ENCODE assay signal across 10 cellular contexts in genomic region chr6:41439524-41440418, GRCh38.
DNase-seq lines count a peak whose midpoint lies in the region; ATAC-seq and TF ChIP-seq lines count a peak whose summit lies in the region.
"Had no signal": no experiment of that assay in that cellular context is flagged by ENCODE, and none has a peak within 500 bp of the region (broad histone marks: within the 10 kb centered on the region; RNA-seq: fewer than 3 reads in every experiment).

No MANE protein-coding gene starts in this region.

- intact Hi-C loops in activated naive CD4-positive, alpha-beta T cell treated with anti-CD3 and anti-CD28 coated beads for 36 hours (cut with micrococcal nuclease), result loop anchor here (1.0 to 5.0 kb wide), 2 partner anchors 93 to 108 kb away; partner anchors contain the start of gene FOXP4

- in situ Hi-C loops in ACHN (cut with HindIII; ENCODE audit: low pct_ligation_motif_present, low pct_unique_long_range_greater_than_20kb, low sequenced_read_pairs), result no loop called here

- DNase-seq in activated naive CD4-positive, alpha-beta T cell treated with anti-CD3 and anti-CD28 coated beads for 36 hours, result peak; percentile 64
- DNase-seq in activated naive CD4-positive, alpha-beta T cell treated with Interleukin-2 at 50 U/mL for 16 hours, result no peak
- DNase-seq in WTC11 (ENCODE audit: low spot score), result no peak
- no peak for DNase-seq in tibial nerve (ENCODE audit: low spot score in 2 of 2)
- DNase-seq in ACHN, result no peak
- DNase-seq: T-helper 9 cell, upper lobe of right lung had no signal

- H3K4me3 ChIP-seq in tibial nerve, result no peak overlapping the region
- H3K4me3 ChIP-seq: upper lobe of right lung had no signal

- H3K36me3 ChIP-seq in tibial nerve, result no peaks in the 10 kb centered on the region
- H3K36me3 ChIP-seq: upper lobe of right lung had no signal

- no peak for TF ChIP-seq EP300 in tibial nerve (IDR thresholded peaks at IDR 0.05)

- CTCF ChIA-PET in activated naive CD4-positive, alpha-beta T cell treated with anti-CD3 and anti-CD28 coated beads for 36 hours (lab: Charles Lee), result no interaction called here
- CTCF ChIA-PET in WTC11 (lab: Charles Lee), result interaction anchor here (1.0 to 3.6 kb wide), 6 partner anchors 11 to 243 kb away, joined by 3 to 11 read pairs (median 3); no protein-coding TSS in a partner anchor

- ATAC-seq in HG03460 (IDR thresholded peaks at IDR 0.05; ENCODE audit: unreplicated experiment) (peak; percentile 82), WTC11 (no peak), GM18505 (IDR thresholded peaks at IDR 0.05; ENCODE audit: unreplicated experiment) (no peak)
- ATAC-seq: upper lobe of right lung had no signal

- H3K4me1 ChIP-seq in tibial nerve, result peaks cover 4 to 42% (median 20%) of the 10 kb centered on the region in 4 donors

- TF ChIP-seq CTCF in WTC11 (IDR thresholded peaks at IDR 0.05) (no peak), tibial nerve (IDR thresholded peaks at IDR 0.05) (no peak)

- peaks cover 40% of the 10 kb centered on the region for H3K4me1 Mint-ChIP-seq in activated naive CD4-positive, alpha-beta T cell treated with anti-CD3 and anti-CD28 coated beads for 36 hours (ENCODE audit: low read depth)
- peaks cover 48% of the 10 kb centered on the region for H3K4me1 Mint-ChIP-seq in WTC11
- peaks cover 40% of the 10 kb centered on the region for H3K4me1 Mint-ChIP-seq in stimulated activated naive CD8-positive, alpha-beta T cell treated with anti-CD3 and anti-CD28 coated beads, Interleukin-15, Interleukin-2, amounts not matched to agents 100 ng/mL and 50 ng/mL, for 24 hours (ENCODE audit: low read depth)

- H3K9me3 ChIP-seq in tibial nerve, result no peaks in the 10 kb centered on the region
- H3K9me3 ChIP-seq: upper lobe of right lung had no signal

- peaks cover 5% of the 10 kb centered on the region for H3K27me3 Mint-ChIP-seq in activated naive CD4-positive, alpha-beta T cell treated with anti-CD3 and anti-CD28 coated beads for 36 hours (ENCODE audit: low read depth)
- peaks cover 42% of the 10 kb centered on the region for H3K27me3 Mint-ChIP-seq in WTC11 (ENCODE audit: low read depth)
- H3K27me3 Mint-ChIP-seq in stimulated activated naive CD8-positive, alpha-beta T cell treated with anti-CD3 and anti-CD28 coated beads, Interleukin-15, Interleukin-2, amounts not matched to agents 100 ng/mL and 50 ng/mL, for 24 hours, result peaks cover 15% of the 10 kb centered on the region

- H3K27ac Mint-ChIP-seq in activated naive CD4-positive, alpha-beta T cell treated with anti-CD3 and anti-CD28 coated beads for 36 hours, result peak overlapping the region; percentile 79
- no peak overlapping the region for H3K27ac Mint-ChIP-seq in WTC11
- H3K27ac Mint-ChIP-seq in stimulated activated naive CD8-positive, alpha-beta T cell treated with anti-CD3 and anti-CD28 coated beads, Interleukin-15, Interleukin-2, amounts not matched to agents 100 ng/mL and 50 ng/mL, for 24 hours, result peak overlapping the region; percentile 77

- POLR2A ChIA-PET in WTC11 (lab: Charles Lee), result no interaction called here

- no peaks in the 10 kb centered on the region for H3K9me3 Mint-ChIP-seq in activated naive CD4-positive, alpha-beta T cell treated with anti-CD3 and anti-CD28 coated beads for 36 hours
- H3K9me3 Mint-ChIP-seq in WTC11, result no peaks in the 10 kb centered on the region
- H3K9me3 Mint-ChIP-seq in stimulated activated naive CD8-positive, alpha-beta T cell treated with anti-CD3 and anti-CD28 coated beads, Interleukin-15, Interleukin-2, amounts not matched to agents 100 ng/mL and 50 ng/mL, for 24 hours, result no peaks in the 10 kb centered on the region

- no peaks in the 10 kb centered on the region for H3K27me3 ChIP-seq in tibial nerve

- TF ChIP-seq POLR2A in GM18505 (IDR thresholded peaks at IDR 0.05; ENCODE audit: borderline replicate concordance, extremely low read depth, insufficient read depth, insufficient read length) (no peak), tibial nerve (IDR thresholded peaks at IDR 0.05) (no peak)

- H3K4me3 Mint-ChIP-seq in activated naive CD4-positive, alpha-beta T cell treated with anti-CD3 and anti-CD28 coated beads for 36 hours, result no peak overlapping the region
- H3K4me3 Mint-ChIP-seq in WTC11, result no peak overlapping the region
- H3K4me3 Mint-ChIP-seq in stimulated activated naive CD8-positive, alpha-beta T cell treated with anti-CD3 and anti-CD28 coated beads, Interleukin-15, Interleukin-2, amounts not matched to agents 100 ng/mL and 50 ng/mL, for 24 hours, result no peak overlapping the region

- 65 to 73% methylated on average over 8 of the region's 8 CpGs for WGBS in tibial nerve, 2 donors

- H3K36me3 Mint-ChIP-seq in activated naive CD4-positive, alpha-beta T cell treated with anti-CD3 and anti-CD28 coated beads for 36 hours (ENCODE audit: low read depth), result no peaks in the 10 kb centered on the region
- H3K36me3 Mint-ChIP-seq in WTC11, result no peaks in the 10 kb centered on the region
- no peaks in the 10 kb centered on the region for H3K36me3 Mint-ChIP-seq in stimulated activated naive CD8-positive, alpha-beta T cell treated with anti-CD3 and anti-CD28 coated beads, Interleukin-15, Interleukin-2, amounts not matched to agents 100 ng/mL and 50 ng/mL, for 24 hours (ENCODE audit: low read depth)

- no peak overlapping the region for H3K27ac ChIP-seq in tibial nerve
- H3K27ac ChIP-seq: upper lobe of right lung had no signal

TF ChIP-seq in WTC11, 78 proteins besides CTCF, POLR2A, EP300 and RAD21:
- peak; percentile 81; the same call in 1 of the 2 replicates for TF ChIP-seq ZNF121 (CRISPR knock-in tag; IDR thresholded peaks at IDR 0.05)
- no peak for TF ChIP-seq ZNF232 (CRISPR knock-in tag; IDR thresholded peaks at IDR 0.05)
